In genomic region chr6:148447521-148448230, GRCh38 we compare ENCODE assay signal across 23 cellular contexts.
"Had no signal": no experiment of that assay in that cellular context is flagged by ENCODE, and none has a peak within 500 bp of the region (broad histone marks: within the 10 kb centered on the region; RNA-seq: fewer than 3 reads in every experiment).

No MANE protein-coding gene starts in this region.

- H3K36me3 Mint-ChIP-seq: activated CD4-positive, alpha-beta memory T cell treated with anti-CD3 and anti-CD28 coated beads for 36 hours; activated CD8-positive, alpha-beta memory T cell treated with anti-CD3 and anti-CD28 coated beads, Interleukin-2, amount 10 ng/mL, durations not matched to agents 7 days and 5 days; naive B cell; stimulated activated memory B cell treated with anti-CD40 and anti-IgM and Interleukin-4, amounts not matched to agents 10 μg/mL and 1 μg/mL and 100 μg/mL, for 72 hours had no signal

- H3K4me1 ChIP-seq: body of pancreas, gastroesophageal sphincter, pancreas, sigmoid colon, vagina had no signal

- FAIRE-seq: pancreas had no signal

- H3K27me3 ChIP-seq: body of pancreas, esophagus muscularis mucosa, gastroesophageal sphincter, heart left ventricle, neutrophil, pancreas, sigmoid colon, spleen, tibial artery, vagina had no signal

- DNase-seq: activated B cell treated with CpG ODN at 0.5 μM for 24 hours; activated CD4-positive, alpha-beta memory T cell treated with anti-CD3 and anti-CD28 coated beads for 36 hours; activated CD4-positive, alpha-beta T cell treated with anti-CD3 and anti-CD28 coated beads for 4 hours; activated CD8-positive, alpha-beta memory T cell treated with anti-CD3 and anti-CD28 coated beads, Interleukin-2, amount 10 ng/mL, durations not matched to agents 7 days and 5 days; activated naive CD4-positive, alpha-beta T cell treated with Interleukin-2 at 50 U/mL for 16 hours; activated T-cell treated with anti-CD3 and anti-CD28 coated beads, Interleukin-2, amount 50 U/mL, for 1 hour; body of pancreas; heart left ventricle; left ventricle myocardium inferior; mucosa of descending colon; naive B cell; pancreas; sigmoid colon; spleen; stimulated activated CD4-positive, alpha-beta T cell treated with anti-CD3 and anti-CD28 coated beads, Interleukin-4, amount 100 ng/mL, for 4 hours; tibial artery had no signal

- H3K4me3 Mint-ChIP-seq: activated B cell treated with CpG ODN at 0.5 μM for 24 hours; activated CD4-positive, alpha-beta memory T cell treated with anti-CD3 and anti-CD28 coated beads for 36 hours; activated CD8-positive, alpha-beta memory T cell treated with anti-CD3 and anti-CD28 coated beads, Interleukin-2, amount 10 ng/mL, durations not matched to agents 7 days and 5 days; naive B cell; stimulated activated memory B cell treated with anti-CD40 and anti-IgM and Interleukin-4, amounts not matched to agents 10 μg/mL and 1 μg/mL and 100 μg/mL, for 72 hours; T-helper 2 cell treated with Interferon-gamma antibody and Interleukin-4, amounts not matched to agents 5 μg/mL and 100 μg/mL, for 36 hours had no signal

- ATAC-seq: activated CD8-positive, alpha-beta memory T cell treated with anti-CD3 and anti-CD28 coated beads, Interleukin-2, amount 10 ng/mL, durations not matched to agents 7 days and 5 days; body of pancreas; gastroesophageal sphincter; heart left ventricle; mucosa of descending colon; stimulated activated memory B cell treated with anti-CD40 and anti-IgM and Interleukin-4, amounts not matched to agents 10 μg/mL and 1 μg/mL and 100 μg/mL, for 72 hours had no signal

- H3K4me1 Mint-ChIP-seq: naive B cell had no signal

- H3K9me3 Mint-ChIP-seq: activated B cell treated with CpG ODN at 0.5 μM for 24 hours; activated CD4-positive, alpha-beta memory T cell treated with anti-CD3 and anti-CD28 coated beads for 36 hours; activated T-helper 2 cell treated with anti-CD3 and anti-CD28 coated beads, Interferon-gamma antibody, Interleukin-2, Interleukin-4, amounts not matched to agents 10 μg/mL and 5 μg/mL and 100 μg/mL, durations not matched to agents 14 hours and 24 hours and 36 hours; naive B cell; stimulated activated memory B cell treated with anti-CD40 and anti-IgM and Interleukin-4, amounts not matched to agents 10 μg/mL and 1 μg/mL and 100 μg/mL, for 72 hours; T-helper 2 cell treated with Interferon-gamma antibody and Interleukin-4, amounts not matched to agents 5 μg/mL and 100 μg/mL, for 36 hours had no signal

- H3K36me3 ChIP-seq: neutrophil, pancreas, spleen, tibial artery, vagina had no signal

- H3K27ac Mint-ChIP-seq: activated B cell treated with CpG ODN at 0.5 μM for 24 hours; activated CD4-positive, alpha-beta memory T cell treated with anti-CD3 and anti-CD28 coated beads for 36 hours; activated CD8-positive, alpha-beta memory T cell treated with anti-CD3 and anti-CD28 coated beads, Interleukin-2, amount 10 ng/mL, durations not matched to agents 7 days and 5 days; activated T-helper 2 cell treated with anti-CD3 and anti-CD28 coated beads, Interferon-gamma antibody, Interleukin-2, Interleukin-4, amounts not matched to agents 10 μg/mL and 5 μg/mL and 100 μg/mL, durations not matched to agents 14 hours and 24 hours and 36 hours; stimulated activated memory B cell treated with anti-CD40 and anti-IgM and Interleukin-4, amounts not matched to agents 10 μg/mL and 1 μg/mL and 100 μg/mL, for 72 hours; T-helper 2 cell treated with Interferon-gamma antibody and Interleukin-4, amounts not matched to agents 5 μg/mL and 100 μg/mL, for 36 hours had no signal

- H3K9me3 ChIP-seq: body of pancreas, esophagus muscularis mucosa, gastroesophageal sphincter, heart left ventricle, left ventricle myocardium inferior, mucosa of descending colon, neutrophil, pancreas, sigmoid colon, spleen, tibial artery, vagina had no signal

- H3K27ac ChIP-seq: body of pancreas, esophagus muscularis mucosa, gastroesophageal sphincter, left ventricle myocardium inferior, neutrophil, pancreas, sigmoid colon, tibial artery, vagina had no signal

- H3K4me3 ChIP-seq: body of pancreas, esophagus muscularis mucosa, gastroesophageal sphincter, heart left ventricle, left ventricle myocardium inferior, mucosa of descending colon, pancreas, sigmoid colon, spleen, tibial artery, vagina had no signal
